Comparison of ENCODE assay signal across 1 cellular context in the genomic region with DNA sequence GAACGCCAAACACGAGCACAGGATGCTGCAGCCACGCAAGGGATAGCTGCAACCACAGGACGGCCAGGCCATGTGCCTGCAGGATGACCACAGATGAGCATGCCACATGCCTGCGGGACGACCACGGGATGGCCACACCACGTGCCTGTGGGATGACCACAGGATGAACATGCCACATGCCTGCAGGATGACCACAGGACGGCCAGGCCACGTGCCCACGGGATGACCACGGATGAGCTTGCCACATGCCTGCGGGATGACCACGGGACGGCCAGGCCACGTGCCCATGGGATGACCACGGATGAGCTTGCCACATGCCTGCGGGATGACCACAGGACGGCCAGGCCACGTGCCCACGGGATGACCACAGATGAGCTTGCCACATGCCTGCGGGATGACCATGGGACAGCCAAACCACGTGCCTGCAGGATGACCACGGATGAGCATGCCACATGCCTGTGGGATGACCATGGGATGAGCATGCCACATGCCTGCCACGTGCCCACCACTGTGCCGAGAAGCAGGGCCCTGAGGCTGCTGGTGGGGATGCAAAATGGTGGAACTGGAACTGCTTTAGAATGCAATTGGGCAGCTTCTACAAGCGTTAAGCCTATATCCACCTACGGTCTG.
TF ChIP-seq lines count a peak whose summit lies in the region.

No MANE protein-coding gene starts in this region.

TF ChIP-seq in K562, 482 proteins besides CTCF, POLR2A, EP300 and RAD21 (continued from another document):
- TF ChIP-seq, protein P1, sequence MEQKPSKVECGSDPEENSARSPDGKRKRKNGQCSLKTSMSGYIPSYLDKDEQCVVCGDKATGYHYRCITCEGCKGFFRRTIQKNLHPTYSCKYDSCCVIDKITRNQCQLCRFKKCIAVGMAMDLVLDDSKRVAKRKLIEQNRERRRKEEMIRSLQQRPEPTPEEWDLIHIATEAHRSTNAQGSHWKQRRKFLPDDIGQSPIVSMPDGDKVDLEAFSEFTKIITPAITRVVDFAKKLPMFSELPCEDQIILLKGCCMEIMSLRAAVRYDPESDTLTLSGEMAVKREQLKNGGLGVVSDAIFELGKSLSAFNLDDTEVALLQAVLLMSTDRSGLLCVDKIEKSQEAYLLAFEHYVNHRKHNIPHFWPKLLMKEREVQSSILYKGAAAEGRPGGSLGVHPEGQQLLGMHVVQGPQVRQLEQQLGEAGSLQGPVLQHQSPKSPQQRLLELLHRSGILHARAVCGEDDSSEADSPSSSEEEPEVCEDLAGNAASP (IDR thresholded peaks at IDR 0.05), result no peak
- TF ChIP-seq ZNF253 (CRISPR knock-in tag; conservative IDR thresholded peaks at IDR 0.05) (no peak), CBX5 (IDR thresholded peaks at IDR 0.05; ENCODE audit: borderline replicate concordance, low read depth) (0 out of 2 replicates have a peak, but pooled peaks have one; percentile 45), TAF7 (tag; IDR thresholded peaks at IDR 0.05) (no peak), PCBP1 (IDR thresholded peaks at IDR 0.05; ENCODE audit: low read depth, low read length, poor library complexity, severe bottlenecking) (no peak), ZBTB33 (CRISPR knock-in tag; IDR thresholded peaks at IDR 0.05) (peak; percentile 32; the same call in 1 of the 2 replicates), SUPT5H (IDR thresholded peaks at IDR 0.05) (no peak)
- TF ChIP-seq, protein P2, sequence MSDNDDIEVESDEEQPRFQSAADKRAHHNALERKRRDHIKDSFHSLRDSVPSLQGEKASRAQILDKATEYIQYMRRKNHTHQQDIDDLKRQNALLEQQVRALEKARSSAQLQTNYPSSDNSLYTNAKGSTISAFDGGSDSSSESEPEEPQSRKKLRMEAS (CRISPR knock-in tag; IDR thresholded peaks at IDR 0.05), result 0 out of 2 replicates have a peak, but pooled peaks have one; percentile 29
